In the genomic region with DNA sequence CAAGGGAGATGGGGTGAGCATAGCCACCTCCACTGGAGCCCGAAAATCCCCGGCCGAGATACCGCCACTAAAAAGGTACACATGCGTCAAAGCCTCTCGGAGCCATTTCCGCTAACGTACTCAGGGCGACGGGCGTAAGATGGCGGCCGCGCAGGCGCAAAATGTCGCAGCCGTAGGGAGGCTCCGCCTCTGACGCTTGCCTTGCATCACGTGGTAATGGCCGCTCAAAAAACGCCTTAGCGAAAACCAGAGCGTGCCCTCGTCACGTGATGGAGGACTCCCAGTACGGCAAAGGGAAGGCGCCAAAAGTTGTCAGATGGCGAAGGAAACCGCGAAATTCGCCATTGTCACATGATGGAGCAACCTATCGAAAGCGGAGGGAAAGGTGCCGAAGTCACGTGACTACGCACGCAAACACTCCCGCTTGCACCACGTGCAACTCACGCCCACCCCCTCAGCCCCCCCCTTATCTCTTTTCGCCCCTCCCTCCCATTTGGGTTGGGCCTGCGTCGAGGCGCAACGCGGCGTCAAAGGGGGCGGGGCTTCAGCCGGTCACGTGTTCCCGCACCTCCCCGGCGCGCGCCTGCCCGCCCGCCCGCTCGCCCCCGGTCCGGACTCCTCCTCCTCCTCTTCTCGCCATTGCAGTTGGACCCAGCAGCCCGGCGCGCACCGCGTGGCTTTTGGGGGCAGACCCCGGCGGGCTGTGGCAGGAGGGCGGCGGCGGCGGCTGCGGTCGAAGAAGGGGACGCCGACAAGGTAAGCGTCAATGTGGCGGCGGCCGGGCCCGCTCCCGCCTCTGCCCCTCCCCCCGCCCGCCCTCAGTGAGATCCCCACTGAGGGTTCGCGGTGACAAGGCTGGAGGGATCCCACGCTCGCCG, we compare ENCODE assay signal across 8 cellular contexts. TPM values are rescaled to one million over a fixed set of nuclear protein-coding genes. Genes with fewer than 3 reads are reported as not detected.
DNase-seq lines count a peak whose midpoint lies in the region; ATAC-seq and TF ChIP-seq lines count a peak whose summit lies in the region.

TSS of gene ILF3 (plus strand) at position 615 of the 878 bp plus-strand sequence. CDS start 16,260 bp downstream, outside the sequence.

- no peaks in the 10 kb centered on the region for H3K9me3 ChIP-seq in CD8-positive, alpha-beta memory T cell (ENCODE audit: low read length)
- no peaks in the 10 kb centered on the region for H3K9me3 ChIP-seq in lower lobe of right lung

- H3K36me3 ChIP-seq in CD8-positive, alpha-beta memory T cell (ENCODE audit: insufficient read depth, low read length), result no peaks in the 10 kb centered on the region
- peaks cover 13% of the 10 kb centered on the region for H3K36me3 ChIP-seq in lower lobe of right lung

- no peaks in the 10 kb centered on the region for H3K27me3 ChIP-seq in CD8-positive, alpha-beta memory T cell (ENCODE audit: insufficient read depth, low read length, poor library complexity, severe bottlenecking)
- H3K27me3 ChIP-seq in lower lobe of right lung (ENCODE audit: low read depth), result no peaks in the 10 kb centered on the region

- ATAC-seq in GM19468 (IDR thresholded peaks at IDR 0.05; ENCODE audit: extremely low read depth, unreplicated experiment), result peak; percentile 84
- ATAC-seq in lower lobe of right lung, result peak; percentile 94 to 97

- peak within 1 kb of the TSS; percentile 95 to 98 (median 95) for H3K4me3 Mint-ChIP-seq in CD8-positive, alpha-beta memory T cell

- H3K4me1 Mint-ChIP-seq in CD8-positive, alpha-beta memory T cell, result peaks cover 39 to 55% (median 45%) of the 10 kb centered on the region in 3 donors

- peaks cover 0 to 10% of the 10 kb centered on the region in 2 donors for H3K27me3 Mint-ChIP-seq in CD8-positive, alpha-beta memory T cell

- H3K36me3 Mint-ChIP-seq in CD8-positive, alpha-beta memory T cell, result peaks cover 0 to 40% (median 4%) of the 10 kb centered on the region in 3 donors

- peak within 1 kb of the TSS; percentile 99 for H3K27ac ChIP-seq in CD8-positive, alpha-beta memory T cell (ENCODE audit: low read depth, low read length)
- peak within 1 kb of the TSS; percentile 98 for H3K27ac ChIP-seq in lower lobe of right lung

- peak; percentile 99 to 100 (median 100) for DNase-seq in CD8-positive, alpha-beta memory T cell
- DNase-seq in HS-5 (ENCODE audit: low read depth), result peak; percentile 100
- DNase-seq in NK-92 treated with Interleukin-12 subunit alpha and Interleukin-12 subunit beta, amount 100 ng/mL, for 24 hours (lab: John Stamatoyannopoulos, UW), result peak; percentile 99
- DNase-seq in activated CD8-positive, alpha-beta memory T cell treated with anti-CD3 and anti-CD28 coated beads for 24 hours, result peak; percentile 99
- DNase-seq in effector CD4-positive, alpha-beta T cell, result peak; percentile 100
- peak; percentile 100 for DNase-seq in lower lobe of right lung
- DNase-seq in stimulated activated CD4-positive, alpha-beta T cell treated with anti-CD3 and anti-CD28 coated beads, TNF-alpha, amount 100 ng/mL, for 24 hours (ENCODE audit: low read depth in 3 of 3), result peak; percentile 99 to 100 (median 99)

- CTCF ChIA-PET in CD8-positive, alpha-beta memory T cell (lab: Charles Lee), result interaction anchor here (15.7 kb wide), 1 partner anchor 73 kb away, joined by 371 read pairs; no protein-coding TSS in a partner anchor

- peaks cover 46% of the 10 kb centered on the region for H3K4me1 ChIP-seq in CD8-positive, alpha-beta memory T cell (ENCODE audit: insufficient read depth, low read length)
- H3K4me1 ChIP-seq in lower lobe of right lung, result peaks cover 50% of the 10 kb centered on the region

- TF ChIP-seq CTCF in lower lobe of right lung (IDR thresholded peaks at IDR 0.05), result no peak

- intact Hi-C loops in lower lobe of right lung (cut with DNase I), result no loop called here

- H3K4me3 ChIP-seq in CD8-positive, alpha-beta memory T cell (ENCODE audit: low read length), result peak within 1 kb of the TSS; percentile 87
- H3K4me3 ChIP-seq in lower lobe of right lung, result peak within 1 kb of the TSS; percentile 77

- H3K27ac Mint-ChIP-seq in CD8-positive, alpha-beta memory T cell, result peak within 1 kb of the TSS; percentile 98 to 100 (median 99)

- POLR2A ChIA-PET in CD8-positive, alpha-beta memory T cell (lab: Charles Lee), result interaction anchor here (0.5 to 1.9 kb wide), 9 partner anchors 49 to 541 kb away, joined by 3 to 17 read pairs (median 3); partner anchors contain the start of gene DNM2

- peaks cover 0 to 2% (median 0%) of the 10 kb centered on the region in 5 donors for H3K9me3 Mint-ChIP-seq in CD8-positive, alpha-beta memory T cell

RNA-seq across cellular contexts. Expression of gene ILF3, which starts in this region (rescaled TPM):
- 100 to 1,000 TPM; 471 to 475 TPM for total RNA-seq in CD8-positive, alpha-beta memory T cell
- polyA plus RNA-seq in CD8-positive, alpha-beta memory T cell, result 100.0 TPM
- total RNA-seq in lower lobe of right lung, result 175 TPM

Comparison
In these comparisons a context has a peak if more than half of its experiments do, and no peak if none do; other contexts are left out.
1. Peak in every context shown above with its lines: DNase-seq, ATAC-seq, H3K4me3 ChIP-seq and H3K27ac ChIP-seq.